1 cellular context compared by ENCODE assay signal in the genomic region with DNA sequence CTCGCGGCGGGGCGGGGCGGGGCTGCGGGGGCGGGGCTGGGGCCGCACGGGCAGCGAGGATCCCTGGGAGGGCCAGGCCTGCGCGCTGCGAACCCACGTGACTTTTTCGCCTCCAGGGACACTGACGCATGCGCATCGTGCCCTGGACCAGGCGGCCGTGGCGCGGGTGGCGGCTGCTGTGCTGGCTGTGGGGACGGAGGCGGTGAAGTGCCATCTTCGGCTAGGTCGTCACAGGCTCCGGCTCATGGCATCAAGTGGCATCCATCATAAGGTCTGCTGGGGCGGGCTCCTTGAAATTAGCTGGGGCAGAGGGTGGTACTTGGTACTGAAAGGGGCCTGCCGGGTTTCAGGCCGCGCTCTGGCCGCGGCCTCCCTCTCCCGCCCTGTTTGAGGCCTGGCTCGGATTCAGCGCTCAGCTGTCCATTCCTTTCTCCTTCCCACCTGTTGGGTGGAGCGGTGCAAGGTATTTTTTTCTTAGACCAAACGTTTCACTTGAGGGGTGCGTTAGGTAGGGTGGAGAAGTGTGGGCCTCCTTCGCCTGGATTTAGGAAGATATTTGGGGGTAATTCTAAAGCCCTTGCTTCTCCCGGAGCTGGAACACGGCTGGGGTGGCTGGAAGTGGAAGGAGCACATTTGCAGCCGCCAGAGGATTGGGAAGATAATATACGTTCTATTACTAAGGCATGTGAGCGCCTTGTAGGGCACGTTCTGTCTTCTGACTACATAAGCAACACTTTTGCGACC.
TF ChIP-seq lines count a peak whose summit lies in the region.

A gene with protein sequence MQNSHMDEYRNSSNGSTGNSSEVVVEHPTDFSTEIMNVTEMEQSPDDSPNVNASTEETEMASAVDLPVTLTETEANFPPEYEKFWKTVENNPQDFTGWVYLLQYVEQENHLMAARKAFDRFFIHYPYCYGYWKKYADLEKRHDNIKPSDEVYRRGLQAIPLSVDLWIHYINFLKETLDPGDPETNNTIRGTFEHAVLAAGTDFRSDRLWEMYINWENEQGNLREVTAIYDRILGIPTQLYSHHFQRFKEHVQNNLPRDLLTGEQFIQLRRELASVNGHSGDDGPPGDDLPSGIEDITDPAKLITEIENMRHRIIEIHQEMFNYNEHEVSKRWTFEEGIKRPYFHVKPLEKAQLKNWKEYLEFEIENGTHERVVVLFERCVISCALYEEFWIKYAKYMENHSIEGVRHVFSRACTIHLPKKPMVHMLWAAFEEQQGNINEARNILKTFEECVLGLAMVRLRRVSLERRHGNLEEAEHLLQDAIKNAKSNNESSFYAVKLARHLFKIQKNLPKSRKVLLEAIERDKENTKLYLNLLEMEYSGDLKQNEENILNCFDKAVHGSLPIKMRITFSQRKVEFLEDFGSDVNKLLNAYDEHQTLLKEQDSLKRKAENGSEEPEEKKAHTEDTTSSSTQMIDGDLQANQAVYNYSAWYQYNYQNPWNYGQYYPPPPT (plus strand): TSS at position 138 of the 744 bp plus-strand sequence. CDS start 11,124 bp downstream, outside the sequence.

TF ChIP-seq in HepG2, 621 proteins besides CTCF, POLR2A, EP300 and RAD21 (continued from another document and continues in another):
- 0 out of 2 replicates have a peak, but pooled peaks have one; percentile 18 for TF ChIP-seq ZNF121 (CRISPR knock-in tag; IDR thresholded peaks at IDR 0.05)
- peak; percentile 62; the same call in 1 of the 2 replicates for TF ChIP-seq GZF1 (CRISPR knock-in tag; IDR thresholded peaks at IDR 0.05)
- TF ChIP-seq HNRNPLL (IDR thresholded peaks at IDR 0.05; ENCODE audit: low read depth, low read length, poor library complexity, severe bottlenecking), result peak; percentile 50
- TF ChIP-seq, protein P1, sequence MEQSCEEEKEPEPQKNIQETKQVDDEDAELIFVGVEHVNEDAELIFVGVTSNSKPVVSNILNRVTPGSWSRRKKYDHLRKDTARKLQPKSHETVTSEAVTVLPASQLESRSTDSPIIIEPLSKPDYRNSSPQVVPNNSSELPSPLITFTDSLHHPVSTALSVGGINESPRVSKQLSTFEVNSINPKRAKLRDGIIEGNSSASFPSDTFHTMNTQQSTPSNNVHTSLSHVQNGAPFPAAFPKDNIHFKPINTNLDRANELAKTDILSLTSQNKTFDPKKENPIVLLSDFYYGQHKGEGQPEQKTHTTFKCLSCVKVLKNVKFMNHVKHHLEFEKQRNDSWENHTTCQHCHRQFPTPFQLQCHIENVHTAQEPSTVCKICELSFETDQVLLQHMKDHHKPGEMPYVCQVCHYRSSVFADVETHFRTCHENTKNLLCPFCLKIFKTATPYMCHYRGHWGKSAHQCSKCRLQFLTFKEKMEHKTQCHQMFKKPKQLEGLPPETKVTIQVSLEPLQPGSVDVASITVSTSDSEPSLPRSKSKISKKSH (CRISPR knock-in tag; IDR thresholded peaks at IDR 0.05; ENCODE audit: borderline replicate concordance), result peak; percentile 69; the same call in 1 of the 2 replicates
- TF ChIP-seq, protein P2, sequence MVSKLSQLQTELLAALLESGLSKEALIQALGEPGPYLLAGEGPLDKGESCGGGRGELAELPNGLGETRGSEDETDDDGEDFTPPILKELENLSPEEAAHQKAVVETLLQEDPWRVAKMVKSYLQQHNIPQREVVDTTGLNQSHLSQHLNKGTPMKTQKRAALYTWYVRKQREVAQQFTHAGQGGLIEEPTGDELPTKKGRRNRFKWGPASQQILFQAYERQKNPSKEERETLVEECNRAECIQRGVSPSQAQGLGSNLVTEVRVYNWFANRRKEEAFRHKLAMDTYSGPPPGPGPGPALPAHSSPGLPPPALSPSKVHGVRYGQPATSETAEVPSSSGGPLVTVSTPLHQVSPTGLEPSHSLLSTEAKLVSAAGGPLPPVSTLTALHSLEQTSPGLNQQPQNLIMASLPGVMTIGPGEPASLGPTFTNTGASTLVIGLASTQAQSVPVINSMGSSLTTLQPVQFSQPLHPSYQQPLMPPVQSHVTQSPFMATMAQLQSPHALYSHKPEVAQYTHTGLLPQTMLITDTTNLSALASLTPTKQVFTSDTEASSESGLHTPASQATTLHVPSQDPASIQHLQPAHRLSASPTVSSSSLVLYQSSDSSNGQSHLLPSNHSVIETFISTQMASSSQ (IDR thresholded peaks at IDR 0.05; ENCODE audit: low read depth), result no peak
- TF ChIP-seq, protein P2 (CRISPR knock-in tag; IDR thresholded peaks at IDR 0.05; ENCODE audit: borderline replicate concordance), result peak; percentile 28; the same call in 1 of the 2 replicates
- TF ChIP-seq ZNF10 (CRISPR knock-in tag; IDR thresholded peaks at IDR 0.05; ENCODE audit: borderline replicate concordance, low read depth), result no peak
- peak; percentile 85; the same call in 1 of the 2 replicates for TF ChIP-seq CAMTA2 (CRISPR knock-in tag; IDR thresholded peaks at IDR 0.05; ENCODE audit: borderline replicate concordance)
- TF ChIP-seq, protein P3, sequence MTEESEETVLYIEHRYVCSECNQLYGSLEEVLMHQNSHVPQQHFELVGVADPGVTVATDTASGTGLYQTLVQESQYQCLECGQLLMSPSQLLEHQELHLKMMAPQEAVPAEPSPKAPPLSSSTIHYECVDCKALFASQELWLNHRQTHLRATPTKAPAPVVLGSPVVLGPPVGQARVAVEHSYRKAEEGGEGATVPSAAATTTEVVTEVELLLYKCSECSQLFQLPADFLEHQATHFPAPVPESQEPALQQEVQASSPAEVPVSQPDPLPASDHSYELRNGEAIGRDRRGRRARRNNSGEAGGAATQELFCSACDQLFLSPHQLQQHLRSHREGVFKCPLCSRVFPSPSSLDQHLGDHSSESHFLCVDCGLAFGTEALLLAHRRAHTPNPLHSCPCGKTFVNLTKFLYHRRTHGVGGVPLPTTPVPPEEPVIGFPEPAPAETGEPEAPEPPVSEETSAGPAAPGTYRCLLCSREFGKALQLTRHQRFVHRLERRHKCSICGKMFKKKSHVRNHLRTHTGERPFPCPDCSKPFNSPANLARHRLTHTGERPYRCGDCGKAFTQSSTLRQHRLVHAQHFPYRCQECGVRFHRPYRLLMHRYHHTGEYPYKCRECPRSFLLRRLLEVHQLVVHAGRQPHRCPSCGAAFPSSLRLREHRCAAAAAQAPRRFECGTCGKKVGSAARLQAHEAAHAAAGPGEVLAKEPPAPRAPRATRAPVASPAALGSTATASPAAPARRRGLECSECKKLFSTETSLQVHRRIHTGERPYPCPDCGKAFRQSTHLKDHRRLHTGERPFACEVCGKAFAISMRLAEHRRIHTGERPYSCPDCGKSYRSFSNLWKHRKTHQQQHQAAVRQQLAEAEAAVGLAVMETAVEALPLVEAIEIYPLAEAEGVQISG (CRISPR knock-in tag; IDR thresholded peaks at IDR 0.05), result peak; percentile 37
- TF ChIP-seq YY1 (IDR thresholded peaks at IDR 0.05; ENCODE audit: insufficient read depth, insufficient replicate concordance, low read depth, low read length), result peak; percentile 60
- TF ChIP-seq ZNF496 (CRISPR knock-in tag; IDR thresholded peaks at IDR 0.05; ENCODE audit: insufficient replicate concordance), result no peak
- no peak for TF ChIP-seq JUND (CRISPR knock-in tag; IDR thresholded peaks at IDR 0.05)
- TF ChIP-seq, protein P4, sequence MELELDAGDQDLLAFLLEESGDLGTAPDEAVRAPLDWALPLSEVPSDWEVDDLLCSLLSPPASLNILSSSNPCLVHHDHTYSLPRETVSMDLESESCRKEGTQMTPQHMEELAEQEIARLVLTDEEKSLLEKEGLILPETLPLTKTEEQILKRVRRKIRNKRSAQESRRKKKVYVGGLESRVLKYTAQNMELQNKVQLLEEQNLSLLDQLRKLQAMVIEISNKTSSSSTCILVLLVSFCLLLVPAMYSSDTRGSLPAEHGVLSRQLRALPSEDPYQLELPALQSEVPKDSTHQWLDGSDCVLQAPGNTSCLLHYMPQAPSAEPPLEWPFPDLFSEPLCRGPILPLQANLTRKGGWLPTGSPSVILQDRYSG (CRISPR knock-in tag; IDR thresholded peaks at IDR 0.05), result no peak
- TF ChIP-seq RBFOX2 (IDR thresholded peaks at IDR 0.05; ENCODE audit: low read depth, low read length), result peak; percentile 89
- TF ChIP-seq HNF4G (IDR thresholded peaks at IDR 0.05; ENCODE audit: borderline replicate concordance, low read depth, low read length), result no peak
- peak; percentile 44; the same call in 1 of the 2 replicates for TF ChIP-seq HNF4G (CRISPR knock-in tag; IDR thresholded peaks at IDR 0.05; ENCODE audit: borderline replicate concordance, low read depth)
- TF ChIP-seq CCAR2 (optimal IDR thresholded peaks at IDR 0.05; ENCODE audit: low read depth, low read length), result no peak
- TF ChIP-seq, protein P5, sequence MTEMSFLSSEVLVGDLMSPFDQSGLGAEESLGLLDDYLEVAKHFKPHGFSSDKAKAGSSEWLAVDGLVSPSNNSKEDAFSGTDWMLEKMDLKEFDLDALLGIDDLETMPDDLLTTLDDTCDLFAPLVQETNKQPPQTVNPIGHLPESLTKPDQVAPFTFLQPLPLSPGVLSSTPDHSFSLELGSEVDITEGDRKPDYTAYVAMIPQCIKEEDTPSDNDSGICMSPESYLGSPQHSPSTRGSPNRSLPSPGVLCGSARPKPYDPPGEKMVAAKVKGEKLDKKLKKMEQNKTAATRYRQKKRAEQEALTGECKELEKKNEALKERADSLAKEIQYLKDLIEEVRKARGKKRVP (CRISPR knock-in tag; IDR thresholded peaks at IDR 0.05), result 0 out of 4 replicates have a peak, but pooled peaks of 1 of the 2 experiments have one; percentile 22
- TF ChIP-seq, protein P6, sequence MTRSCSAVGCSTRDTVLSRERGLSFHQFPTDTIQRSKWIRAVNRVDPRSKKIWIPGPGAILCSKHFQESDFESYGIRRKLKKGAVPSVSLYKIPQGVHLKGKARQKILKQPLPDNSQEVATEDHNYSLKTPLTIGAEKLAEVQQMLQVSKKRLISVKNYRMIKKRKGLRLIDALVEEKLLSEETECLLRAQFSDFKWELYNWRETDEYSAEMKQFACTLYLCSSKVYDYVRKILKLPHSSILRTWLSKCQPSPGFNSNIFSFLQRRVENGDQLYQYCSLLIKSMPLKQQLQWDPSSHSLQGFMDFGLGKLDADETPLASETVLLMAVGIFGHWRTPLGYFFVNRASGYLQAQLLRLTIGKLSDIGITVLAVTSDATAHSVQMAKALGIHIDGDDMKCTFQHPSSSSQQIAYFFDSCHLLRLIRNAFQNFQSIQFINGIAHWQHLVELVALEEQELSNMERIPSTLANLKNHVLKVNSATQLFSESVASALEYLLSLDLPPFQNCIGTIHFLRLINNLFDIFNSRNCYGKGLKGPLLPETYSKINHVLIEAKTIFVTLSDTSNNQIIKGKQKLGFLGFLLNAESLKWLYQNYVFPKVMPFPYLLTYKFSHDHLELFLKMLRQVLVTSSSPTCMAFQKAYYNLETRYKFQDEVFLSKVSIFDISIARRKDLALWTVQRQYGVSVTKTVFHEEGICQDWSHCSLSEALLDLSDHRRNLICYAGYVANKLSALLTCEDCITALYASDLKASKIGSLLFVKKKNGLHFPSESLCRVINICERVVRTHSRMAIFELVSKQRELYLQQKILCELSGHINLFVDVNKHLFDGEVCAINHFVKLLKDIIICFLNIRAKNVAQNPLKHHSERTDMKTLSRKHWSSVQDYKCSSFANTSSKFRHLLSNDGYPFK (CRISPR knock-in tag; IDR thresholded peaks at IDR 0.05; ENCODE audit: borderline replicate concordance), result peak; percentile 65; the same call in 1 of the 2 replicates
- peak; percentile 64; the same call in 1 of the 2 replicates for TF ChIP-seq GATA4 (IDR thresholded peaks at IDR 0.05; ENCODE audit: borderline replicate concordance, low read depth)
- TF ChIP-seq, protein P7, sequence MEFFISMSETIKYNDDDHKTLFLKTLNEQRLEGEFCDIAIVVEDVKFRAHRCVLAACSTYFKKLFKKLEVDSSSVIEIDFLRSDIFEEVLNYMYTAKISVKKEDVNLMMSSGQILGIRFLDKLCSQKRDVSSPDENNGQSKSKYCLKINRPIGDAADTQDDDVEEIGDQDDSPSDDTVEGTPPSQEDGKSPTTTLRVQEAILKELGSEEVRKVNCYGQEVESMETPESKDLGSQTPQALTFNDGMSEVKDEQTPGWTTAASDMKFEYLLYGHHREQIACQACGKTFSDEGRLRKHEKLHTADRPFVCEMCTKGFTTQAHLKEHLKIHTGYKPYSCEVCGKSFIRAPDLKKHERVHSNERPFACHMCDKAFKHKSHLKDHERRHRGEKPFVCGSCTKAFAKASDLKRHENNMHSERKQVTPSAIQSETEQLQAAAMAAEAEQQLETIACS (CRISPR knock-in tag; IDR thresholded peaks at IDR 0.05), result no peak
- TF ChIP-seq KDM5B (CRISPR knock-in tag; IDR thresholded peaks at IDR 0.05; ENCODE audit: borderline replicate concordance), result peak; percentile 82; the same call in 1 of the 2 replicates
- no peak for TF ChIP-seq HCFC1 (IDR thresholded peaks at IDR 0.05; ENCODE audit: low read depth, low read length)
- TF ChIP-seq ZNF790 (CRISPR knock-in tag; IDR thresholded peaks at IDR 0.05; ENCODE audit: borderline replicate concordance), result peak; percentile 81; the same call in 1 of the 2 replicates
- no peak for TF ChIP-seq NFATC3 (CRISPR knock-in tag; IDR thresholded peaks at IDR 0.05)
- TF ChIP-seq ZNF839 (CRISPR knock-in tag; IDR thresholded peaks at IDR 0.05; ENCODE audit: borderline replicate concordance), result peak; percentile 68; the same call in 1 of the 2 replicates
- TF ChIP-seq, protein P8, sequence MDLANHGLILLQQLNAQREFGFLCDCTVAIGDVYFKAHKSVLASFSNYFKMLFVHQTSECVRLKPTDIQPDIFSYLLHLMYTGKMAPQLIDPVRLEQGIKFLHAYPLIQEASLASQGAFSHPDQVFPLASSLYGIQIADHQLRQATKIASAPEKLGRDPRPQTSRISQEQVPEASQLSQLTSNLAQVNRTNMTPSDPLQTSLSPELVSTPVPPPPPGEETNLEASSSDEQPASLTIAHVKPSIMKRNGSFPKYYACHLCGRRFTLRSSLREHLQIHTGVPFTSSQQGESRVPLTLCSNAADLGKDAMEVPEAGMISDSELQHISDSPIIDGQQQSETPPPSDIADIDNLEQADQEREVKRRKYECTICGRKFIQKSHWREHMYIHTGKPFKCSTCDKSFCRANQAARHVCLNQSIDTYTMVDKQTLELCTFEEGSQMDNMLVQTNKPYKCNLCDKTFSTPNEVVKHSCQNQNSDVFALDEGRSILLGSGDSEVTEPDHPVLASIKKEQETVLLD (CRISPR knock-in tag; IDR thresholded peaks at IDR 0.05; ENCODE audit: low read depth), result 0 out of 2 replicates have a peak, but pooled peaks have one; percentile 22
- 0 out of 2 replicates have a peak, but pooled peaks have one; percentile 23 for TF ChIP-seq ZNF446 (CRISPR knock-in tag; IDR thresholded peaks at IDR 0.05)
